ENCODE assay signal across 26 cellular contexts in genomic region chr7:67440321-67440720, GRCh38.
"Had no signal": no experiment of that assay in that cellular context is flagged by ENCODE, and none has a peak within 500 bp of the region (broad histone marks: within the 10 kb centered on the region; RNA-seq: fewer than 3 reads in every experiment).

No MANE protein-coding gene starts in this region.

- FAIRE-seq: colon, endometrium, islet of Langerhans, keratinocyte had no signal

- H3K4me3 ChIP-seq: coronary artery, dorsolateral prefrontal cortex, esophagus squamous epithelium, gastrocnemius medialis, heart right ventricle, left lung, lower lobe of right lung had no signal

- H3K36me3 ChIP-seq: esophagus squamous epithelium, gastrocnemius medialis, heart right ventricle, left lung, lower lobe of right lung had no signal

- H3K27ac ChIP-seq: coronary artery, dorsolateral prefrontal cortex, epithelial cell of prostate, esophagus squamous epithelium, gastrocnemius medialis, heart right ventricle, left lung, lower lobe of right lung had no signal

- ATAC-seq: esophagus mucosa, gastrocnemius medialis, heart right ventricle, left cardiac atrium, left lung, left ventricle myocardium superior, lower lobe of right lung had no signal

- H3K4me1 ChIP-seq: esophagus squamous epithelium, gastrocnemius medialis, heart right ventricle, left lung, lower lobe of right lung had no signal

- H3K27me3 ChIP-seq: dorsolateral prefrontal cortex, esophagus squamous epithelium, gastrocnemius medialis, left lung had no signal

- H3K9me3 ChIP-seq: gastrocnemius medialis, lower lobe of right lung had no signal

- DNase-seq: dermis blood vessel endothelial cell; dorsolateral prefrontal cortex; effector CD4-positive, alpha-beta T cell; effector memory CD4-positive, alpha-beta T cell; erythroblast; esophagus squamous epithelium; foreskin fibroblast; foreskin melanocyte; gastrocnemius medialis; glutamatergic neuron; head of caudate nucleus; heart right ventricle; hippocampal formation; left cardiac atrium; left lung; left ventricle myocardium superior; lower lobe of right lung; mesenchymal stem cell; midbrain had no signal
